Comparison of ENCODE assay signal across 1 cellular context in genomic region chr4:6546681-6547447, GRCh38.
TF ChIP-seq lines count a peak whose summit lies in the region.

No MANE protein-coding gene starts in this region.

TF ChIP-seq in HepG2, 621 proteins besides CTCF, POLR2A, EP300 and RAD21 (continued from another document):
- TF ChIP-seq, protein P1, sequence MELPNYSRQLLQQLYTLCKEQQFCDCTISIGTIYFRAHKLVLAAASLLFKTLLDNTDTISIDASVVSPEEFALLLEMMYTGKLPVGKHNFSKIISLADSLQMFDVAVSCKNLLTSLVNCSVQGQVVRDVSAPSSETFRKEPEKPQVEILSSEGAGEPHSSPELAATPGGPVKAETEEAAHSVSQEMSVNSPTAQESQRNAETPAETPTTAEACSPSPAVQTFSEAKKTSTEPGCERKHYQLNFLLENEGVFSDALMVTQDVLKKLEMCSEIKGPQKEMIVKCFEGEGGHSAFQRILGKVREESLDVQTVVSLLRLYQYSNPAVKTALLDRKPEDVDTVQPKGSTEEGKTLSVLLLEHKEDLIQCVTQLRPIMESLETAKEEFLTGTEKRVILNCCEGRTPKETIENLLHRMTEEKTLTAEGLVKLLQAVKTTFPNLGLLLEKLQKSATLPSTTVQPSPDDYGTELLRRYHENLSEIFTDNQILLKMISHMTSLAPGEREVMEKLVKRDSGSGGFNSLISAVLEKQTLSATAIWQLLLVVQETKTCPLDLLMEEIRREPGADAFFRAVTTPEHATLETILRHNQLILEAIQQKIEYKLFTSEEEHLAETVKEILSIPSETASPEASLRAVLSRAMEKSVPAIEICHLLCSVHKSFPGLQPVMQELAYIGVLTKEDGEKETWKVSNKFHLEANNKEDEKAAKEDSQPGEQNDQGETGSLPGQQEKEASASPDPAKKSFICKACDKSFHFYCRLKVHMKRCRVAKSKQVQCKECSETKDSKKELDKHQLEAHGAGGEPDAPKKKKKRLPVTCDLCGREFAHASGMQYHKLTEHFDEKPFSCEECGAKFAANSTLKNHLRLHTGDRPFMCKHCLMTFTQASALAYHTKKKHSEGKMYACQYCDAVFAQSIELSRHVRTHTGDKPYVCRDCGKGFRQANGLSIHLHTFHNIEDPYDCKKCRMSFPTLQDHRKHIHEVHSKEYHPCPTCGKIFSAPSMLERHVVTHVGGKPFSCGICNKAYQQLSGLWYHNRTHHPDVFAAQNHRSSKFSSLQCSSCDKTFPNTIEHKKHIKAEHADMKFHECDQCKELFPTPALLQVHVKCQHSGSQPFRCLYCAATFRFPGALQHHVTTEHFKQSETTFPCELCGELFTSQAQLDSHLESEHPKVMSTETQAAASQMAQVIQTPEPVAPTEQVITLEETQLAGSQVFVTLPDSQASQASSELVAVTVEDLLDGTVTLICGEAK (IDR thresholded peaks at IDR 0.05): no peak
- TF ChIP-seq, protein P1 (CRISPR knock-in tag; IDR thresholded peaks at IDR 0.05): no peak
- TF ChIP-seq, protein P2, sequence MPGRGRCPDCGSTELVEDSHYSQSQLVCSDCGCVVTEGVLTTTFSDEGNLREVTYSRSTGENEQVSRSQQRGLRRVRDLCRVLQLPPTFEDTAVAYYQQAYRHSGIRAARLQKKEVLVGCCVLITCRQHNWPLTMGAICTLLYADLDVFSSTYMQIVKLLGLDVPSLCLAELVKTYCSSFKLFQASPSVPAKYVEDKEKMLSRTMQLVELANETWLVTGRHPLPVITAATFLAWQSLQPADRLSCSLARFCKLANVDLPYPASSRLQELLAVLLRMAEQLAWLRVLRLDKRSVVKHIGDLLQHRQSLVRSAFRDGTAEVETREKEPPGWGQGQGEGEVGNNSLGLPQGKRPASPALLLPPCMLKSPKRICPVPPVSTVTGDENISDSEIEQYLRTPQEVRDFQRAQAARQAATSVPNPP (CRISPR knock-in tag; IDR thresholded peaks at IDR 0.05): no peak
- no peak for TF ChIP-seq FOXJ3 (CRISPR knock-in tag; IDR thresholded peaks at IDR 0.05; ENCODE audit: borderline replicate concordance)
- TF ChIP-seq RXRB (CRISPR knock-in tag; IDR thresholded peaks at IDR 0.05; ENCODE audit: borderline replicate concordance): peak; percentile 81
- TF ChIP-seq SMC3 (IDR thresholded peaks at IDR 0.05; ENCODE audit: low read length): peak; percentile 86
- no peak for TF ChIP-seq DMTF1 (CRISPR knock-in tag; IDR thresholded peaks at IDR 0.05)
- 0 out of 2 replicates have a peak, but pooled peaks have one; percentile 88 for TF ChIP-seq ZNF773 (CRISPR knock-in tag; IDR thresholded peaks at IDR 0.05; ENCODE audit: borderline replicate concordance)
- TF ChIP-seq XBP1 (CRISPR knock-in tag; IDR thresholded peaks at IDR 0.05): peak; percentile 51; the same call in 1 of the 2 replicates
- TF ChIP-seq IKZF1 (IDR thresholded peaks at IDR 0.05): no peak
- TF ChIP-seq NKX3-1 (CRISPR knock-in tag; IDR thresholded peaks at IDR 0.05): peak; percentile 98
- peak; percentile 81; the same call in 1 of the 2 replicates for TF ChIP-seq HDAC2 (CRISPR knock-in tag; IDR thresholded peaks at IDR 0.05)
- TF ChIP-seq MYNN (CRISPR knock-in tag; IDR thresholded peaks at IDR 0.05; ENCODE audit: low read depth): no peak
- TF ChIP-seq EZH2 (conservative IDR thresholded peaks at IDR 0.05; ENCODE audit: low read depth, low read length): no peak
- no peak for TF ChIP-seq IKZF4 (CRISPR knock-in tag; IDR thresholded peaks at IDR 0.05; ENCODE audit: borderline replicate concordance, low read depth, not compliant biosample characterization)
- peak; percentile 86; the same call in 1 of the 2 replicates for TF ChIP-seq MIXL1 (CRISPR knock-in tag; IDR thresholded peaks at IDR 0.05)
- TF ChIP-seq SIX4 (CRISPR knock-in tag; IDR thresholded peaks at IDR 0.05): peak; percentile 73; the same call in 1 of the 2 replicates
- no peak; the same call in 1 of the 2 replicates for TF ChIP-seq ZNF737 (CRISPR knock-in tag; IDR thresholded peaks at IDR 0.05; ENCODE audit: borderline replicate concordance)
- no peak for TF ChIP-seq MEIS1 (CRISPR knock-in tag; IDR thresholded peaks at IDR 0.05; ENCODE audit: borderline replicate concordance)
- no peak for TF ChIP-seq FLYWCH1 (CRISPR knock-in tag; IDR thresholded peaks at IDR 0.05)
- TF ChIP-seq ZSCAN31 (CRISPR knock-in tag; IDR thresholded peaks at IDR 0.05; ENCODE audit: low read depth): peak; percentile 77
- no peak for TF ChIP-seq ZNF770 (CRISPR knock-in tag; IDR thresholded peaks at IDR 0.05)
- TF ChIP-seq ZBTB42 (CRISPR knock-in tag; IDR thresholded peaks at IDR 0.05): no peak
- TF ChIP-seq MED13 (CRISPR knock-in tag; IDR thresholded peaks at IDR 0.05): no peak
- TF ChIP-seq ZMYM4 (CRISPR knock-in tag; IDR thresholded peaks at IDR 0.05): peak; percentile 60
- TF ChIP-seq ZMAT5 (CRISPR knock-in tag; IDR thresholded peaks at IDR 0.05; ENCODE audit: borderline replicate concordance, low read depth): no peak
- no peak for TF ChIP-seq ZNF552 (CRISPR knock-in tag; IDR thresholded peaks at IDR 0.05; ENCODE audit: borderline replicate concordance)
- no peak for TF ChIP-seq RARG (CRISPR knock-in tag; IDR thresholded peaks at IDR 0.05; ENCODE audit: low read depth)
- peak; percentile 94 for TF ChIP-seq ZNF557 (CRISPR knock-in tag; IDR thresholded peaks at IDR 0.05)
- TF ChIP-seq, protein P3, sequence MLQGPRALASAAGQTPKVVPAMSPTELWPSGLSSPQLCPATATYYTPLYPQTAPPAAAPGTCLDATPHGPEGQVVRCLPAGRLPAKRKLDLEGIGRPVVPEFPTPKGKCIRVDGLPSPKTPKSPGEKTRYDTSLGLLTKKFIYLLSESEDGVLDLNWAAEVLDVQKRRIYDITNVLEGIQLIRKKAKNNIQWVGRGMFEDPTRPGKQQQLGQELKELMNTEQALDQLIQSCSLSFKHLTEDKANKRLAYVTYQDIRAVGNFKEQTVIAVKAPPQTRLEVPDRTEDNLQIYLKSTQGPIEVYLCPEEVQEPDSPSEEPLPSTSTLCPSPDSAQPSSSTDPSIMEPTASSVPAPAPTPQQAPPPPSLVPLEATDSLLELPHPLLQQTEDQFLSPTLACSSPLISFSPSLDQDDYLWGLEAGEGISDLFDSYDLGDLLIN (CRISPR knock-in tag; IDR thresholded peaks at IDR 0.05; ENCODE audit: borderline replicate concordance): no peak
- TF ChIP-seq ZNF562 (CRISPR knock-in tag; IDR thresholded peaks at IDR 0.05; ENCODE audit: borderline replicate concordance): no peak
- TF ChIP-seq HIVEP1 (CRISPR knock-in tag; IDR thresholded peaks at IDR 0.05): no peak
- TF ChIP-seq MYPOP (CRISPR knock-in tag; IDR thresholded peaks at IDR 0.05): peak; percentile 59; the same call in 1 of the 2 replicates
- peak; percentile 84 for TF ChIP-seq KDM2A (CRISPR knock-in tag; IDR thresholded peaks at IDR 0.05; ENCODE audit: borderline replicate concordance, low read depth)
- TF ChIP-seq ZNF263 (CRISPR knock-in tag; IDR thresholded peaks at IDR 0.05): peak; percentile 69
- no peak for TF ChIP-seq MAFG (CRISPR knock-in tag; IDR thresholded peaks at IDR 0.05)
- TF ChIP-seq RFX1 (IDR thresholded peaks at IDR 0.05): no peak
- TF ChIP-seq SOX5 (CRISPR knock-in tag; IDR thresholded peaks at IDR 0.05; ENCODE audit: borderline replicate concordance): peak; percentile 52; the same call in 1 of the 2 replicates
- no peak for TF ChIP-seq ZNF33A (CRISPR knock-in tag; IDR thresholded peaks at IDR 0.05; ENCODE audit: borderline replicate concordance)
